8 cellular contexts compared by ENCODE assay signal in the genomic region with DNA sequence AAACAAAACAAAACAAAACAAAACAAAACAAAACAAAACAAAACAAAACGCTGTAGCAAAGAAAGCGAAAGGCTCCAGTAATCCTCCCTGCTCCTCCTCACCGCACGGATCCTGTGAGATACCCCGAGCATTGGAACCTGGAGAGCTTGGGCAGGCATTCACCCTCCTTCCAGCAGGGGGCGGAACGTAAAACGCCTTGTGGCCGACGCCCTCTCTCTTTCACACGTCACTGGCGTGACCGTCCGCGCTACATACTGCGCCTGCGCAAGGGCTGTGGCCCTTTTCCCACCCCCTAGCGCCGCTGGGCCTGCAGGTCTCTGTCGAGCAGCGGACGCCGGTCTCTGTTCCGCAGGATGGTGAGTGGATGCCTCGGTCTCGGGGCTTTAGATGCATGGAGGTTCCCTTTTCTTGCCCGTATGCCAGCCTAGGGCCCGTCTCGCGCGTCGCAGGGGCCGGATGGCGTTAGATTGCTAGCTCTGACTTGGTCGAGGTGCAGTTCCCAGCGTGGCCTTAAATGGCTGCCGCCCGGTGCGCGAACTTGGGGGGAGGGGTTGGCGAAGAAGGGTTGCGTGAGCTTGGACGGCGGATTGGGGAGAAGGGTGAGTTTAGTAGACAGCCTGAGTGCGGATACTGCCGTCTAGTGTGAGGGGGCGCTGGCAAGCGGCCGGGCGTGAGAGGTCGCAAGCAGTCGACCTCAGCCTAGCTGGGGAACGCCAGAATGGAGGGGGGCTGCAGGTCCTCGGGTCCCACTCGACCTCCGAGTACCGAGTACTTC. TPM values are rescaled to one million over a fixed set of nuclear protein-coding genes. Genes with fewer than 3 reads are reported as not detected.
DNase-seq lines count a peak whose midpoint lies in the region; TF ChIP-seq lines count a peak whose summit lies in the region.

A gene (plus strand): TSS at position 279 of the 775 bp plus-strand sequence. CDS start 75 bp downstream, at position 354.

- H3K9me2 ChIP-seq in MM.1S (replicated peaks; ENCODE audit: insufficient read depth, low read length): no peaks in the 10 kb centered on the region

- H3K36me3 Mint-ChIP-seq in neural crest cell (ENCODE audit: low read depth): peaks cover 30% of the 10 kb centered on the region

- peak; percentile 96 for DNase-seq in GM03348 (ENCODE audit: low spot score)
- peak; percentile 94 for DNase-seq in HCEC 1CT
- peak; percentile 91 for DNase-seq in MM.1S
- DNase-seq in SIG-M5 (lab: John Stamatoyannopoulos, UW): peak; percentile 64
- peak; percentile 85 for DNase-seq in activated gamma-delta T cell (lab: John Stamatoyannopoulos, UW)
- peak; percentile 98 for DNase-seq in fibroblast of villous mesenchyme (ENCODE audit: low read depth)
- peak; percentile 98 for DNase-seq in neural crest cell (ENCODE audit: low read depth, low spot score)

- peaks cover 52% of the 10 kb centered on the region for H3K79me2 ChIP-seq in MM.1S (ENCODE audit: low read length)

- H2AFZ ChIP-seq in MM.1S (ENCODE audit: low read length): peak within 1 kb of the TSS; percentile 58; the same call in 1 of the 2 replicates

- H4K20me1 ChIP-seq in MM.1S (ENCODE audit: insufficient read depth, low read length): peaks cover 33% of the 10 kb centered on the region

- no peaks in the 10 kb centered on the region; the same call in 1 of the 2 replicates for H3F3A ChIP-seq in MM.1S (ENCODE audit: insufficient read depth, low read length)

- peak within 1 kb of the TSS; percentile 63; the same call in 1 of the 2 replicates for H3K27ac ChIP-seq in MM.1S (ENCODE audit: low read length)
- peak within 1 kb of the TSS; percentile 96 for H3K27ac ChIP-seq in stomach smooth muscle (ENCODE audit: low read length)

- H3K4me3 Mint-ChIP-seq in neural crest cell: peak within 1 kb of the TSS; percentile 98

- H3K9me3 Mint-ChIP-seq in neural crest cell: no peaks in the 10 kb centered on the region

- H3K27me3 ChIP-seq in MM.1S (replicated peaks; ENCODE audit: insufficient read depth, low read length) (no peaks in the 10 kb centered on the region), stomach smooth muscle (ENCODE audit: control insufficient read depth in 1 of 2, insufficient read depth in 2 of 2, low read length in 2 of 2) (no peaks in the 10 kb centered on the region)

- H3K27ac Mint-ChIP-seq in neural crest cell (ENCODE audit: unreplicated experiment): peak within 1 kb of the TSS; percentile 100

- peaks cover 42% of the 10 kb centered on the region for H3K4me1 Mint-ChIP-seq in neural crest cell

- H3K36me3 ChIP-seq in MM.1S (replicated peaks; ENCODE audit: insufficient read depth, low read length): no peaks in the 10 kb centered on the region; the same call in 1 of the 2 replicates
- H3K36me3 ChIP-seq in stomach smooth muscle (ENCODE audit: control insufficient read depth in 2 of 2, insufficient read depth in 2 of 2, low read length in 2 of 2): peaks cover 11 to 21% of the 10 kb centered on the region in 2 donors

- TF ChIP-seq CTCF in MM.1S (IDR thresholded peaks at IDR 0.05; ENCODE audit: low read length) (peak; percentile 61), fibroblast of villous mesenchyme (IDR thresholded peaks at IDR 0.05; ENCODE audit: insufficient read depth, low read depth, low read length) (peak; percentile 95), neural crest cell (conservative IDR thresholded peaks at IDR 0.05) (peak; percentile 92)

- peak within 1 kb of the TSS; percentile 96 for H3K9ac ChIP-seq in MM.1S (ENCODE audit: low read length)
- H3K9ac ChIP-seq in stomach smooth muscle (ENCODE audit: low read length in 2 of 2): peak within 1 kb of the TSS; percentile 99 to 100

- peak within 1 kb of the TSS; percentile 78 for H3K4me2 ChIP-seq in MM.1S (ENCODE audit: low read depth, low read length)

- H3K9me3 ChIP-seq in MM.1S (replicated peaks; ENCODE audit: insufficient read depth, low read length) (no peaks in the 10 kb centered on the region), stomach smooth muscle (ENCODE audit: control insufficient read depth in 2 of 2, low read length in 2 of 2) (no peaks in the 10 kb centered on the region)

- no peaks in the 10 kb centered on the region for H3K27me3 Mint-ChIP-seq in neural crest cell (ENCODE audit: low read depth)

- H3K4me1 ChIP-seq in MM.1S (ENCODE audit: low read length): peaks cover 3% of the 10 kb centered on the region; the same call in 1 of the 2 replicates
- peaks cover 16% of the 10 kb centered on the region for H3K4me1 ChIP-seq in stomach smooth muscle (ENCODE audit: control insufficient read depth, insufficient read depth, low read length)

- H3K4me3 ChIP-seq in MM.1S (ENCODE audit: low read length) (peak within 1 kb of the TSS; percentile 90), fibroblast of villous mesenchyme (ENCODE audit: low read depth, low read length) (peak within 1 kb of the TSS; percentile 90), stomach smooth muscle (ENCODE audit: low read length in 2 of 2) (peak within 1 kb of the TSS; percentile 100)

RNA-seq across cellular contexts. Expression of the gene that starts here (rescaled TPM):
- 920 and 947 TPM in 2 replicates for total RNA-seq in fibroblast of villous mesenchyme
- total RNA-seq in neural crest cell: 1,528 and 1,574 TPM in 2 replicates

Comparison
In these comparisons a context has a peak if more than half of its experiments do, and no peak if none do; other contexts are left out.
1. Peak in every context shown above with its lines: DNase-seq, H3K4me3 ChIP-seq and H3K27ac ChIP-seq.